13 cellular contexts compared by ENCODE assay signal in the genomic region with DNA sequence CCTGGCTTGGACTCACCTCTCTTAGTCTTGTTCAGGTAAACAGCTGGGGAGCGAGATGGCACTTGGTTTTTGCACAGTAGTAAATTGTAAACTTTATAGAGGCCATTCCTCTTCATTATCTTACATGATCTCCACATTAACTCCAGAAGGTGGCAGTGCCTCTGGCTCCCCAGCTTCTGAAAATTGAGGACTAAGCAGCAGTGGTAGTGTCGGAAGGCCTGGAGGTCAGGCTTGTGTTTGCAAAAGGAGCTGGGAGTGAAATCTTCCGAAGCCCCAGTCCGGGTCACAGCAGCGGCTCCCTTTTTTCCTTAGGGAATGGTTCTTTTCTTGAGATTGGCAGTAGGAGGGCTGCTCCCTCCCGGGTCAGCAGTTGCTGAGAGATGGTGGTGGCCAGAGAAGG.
A peak's percentile ranks its signal among the peaks of the same experiment; 100 is the strongest.
DNase-seq lines count a peak whose midpoint lies in the region; ATAC-seq, FAIRE-seq and TF ChIP-seq lines count a peak whose summit lies in the region.
"Had no signal": no experiment of that assay in that cellular context is flagged by ENCODE, and none has a peak within 500 bp of the region (broad histone marks: within the 10 kb centered on the region; RNA-seq: fewer than 3 reads in every experiment).

No MANE protein-coding gene starts in this region.

- peaks cover 54% of the 10 kb centered on the region for H3K4me1 Mint-ChIP-seq in nephron

- H3K4me3 Mint-ChIP-seq in nephron, result peak overlapping the region in 2 of 3 experiments; percentile 24 to 32

- 38 to 41% methylated on average over 6 of the region's 6 CpGs for WGBS in aorta, 2 donors

- no peak for TF ChIP-seq POLR2A in endothelial cell of umbilical vein (IDR thresholded peaks at IDR 0.05; ENCODE audit: low read depth, low read length)

- no peaks in the 10 kb centered on the region for H3K9me1 ChIP-seq in endothelial cell of umbilical vein (replicated peaks; ENCODE audit: control insufficient read depth, extremely low read depth, insufficient read depth, low read length)

- H3K4me3 ChIP-seq in left ventricle myocardium inferior (no peak overlapping the region), endothelial cell of umbilical vein (replicated peaks in 1 of 3; ENCODE audit: insufficient read depth in 1 of 3, low read depth in 1 of 3, low read length in 3 of 3) (no peak overlapping the region), aorta (ENCODE audit: low read length in 2 of 2) (no peak overlapping the region)

- no peak overlapping the region for H2AFZ ChIP-seq in endothelial cell of umbilical vein (ENCODE audit: low read depth, low read length)

- CTCF ChIA-PET in endothelial cell of umbilical vein (lab: Charles Lee), result interaction anchor here (0.6 to 0.7 kb wide), 2 partner anchors 71 to 96 kb away, joined by 3 read pairs; no protein-coding TSS in a partner anchor

- H3K27me3 ChIP-seq in left ventricle myocardium inferior (ENCODE audit: low read depth) (no peaks in the 10 kb centered on the region), endothelial cell of umbilical vein (ENCODE audit: control insufficient read depth in 2 of 2, insufficient read depth in 2 of 2, low read length in 2 of 2) (no peaks in the 10 kb centered on the region), aorta (ENCODE audit: control insufficient read depth in 1 of 2, insufficient read depth in 2 of 2, low read length in 1 of 2) (no peaks in the 10 kb centered on the region)

- DNase-seq in left ventricle myocardium inferior (no peak), cardiac septum (ENCODE audit: low spot score) (no peak), endothelial cell of umbilical vein (ENCODE audit: low read depth, low spot score) (no peak), aorta (no peak), SIG-M5 treated with dmso at 0.1 percent for 504 hours (lab: John Stamatoyannopoulos, UW; ENCODE audit: unreplicated experiment) (no peak), T-helper 1 cell (no peak)
- DNase-seq: GDM1, KG1, NCI-H2107, retina had no signal

- POLR2A ChIA-PET in endothelial cell of umbilical vein (lab: Charles Lee), result no interaction called here

- H3K36me3 Mint-ChIP-seq in nephron (ENCODE audit: low read depth), result peaks cover 55% of the 10 kb centered on the region

- H3K9me3 Mint-ChIP-seq in nephron, result no peaks in the 10 kb centered on the region

- H3K9ac ChIP-seq in endothelial cell of umbilical vein (replicated peaks; ENCODE audit: extremely low read depth, insufficient read depth, low read length), result no peak overlapping the region

- H3K27ac Mint-ChIP-seq in nephron, result peak overlapping the region; percentile 86 to 98 (median 90)

- H4K20me1 ChIP-seq in endothelial cell of umbilical vein (replicated peaks; ENCODE audit: control insufficient read depth, extremely low read depth, insufficient read depth, low read length), result peaks cover 7% of the 10 kb centered on the region

- no TSS peak for BruUV-seq in endothelial cell of umbilical vein (replicated peaks; lab: Mats Ljungman, UMichigan)

- H3K27ac ChIP-seq in left ventricle myocardium inferior (replicated peaks) (peak overlapping the region; percentile 75), endothelial cell of umbilical vein (ENCODE audit: insufficient read depth, low read depth, low read length) (no peak overlapping the region), aorta (ENCODE audit: low read depth in 1 of 2, low read length in 2 of 2) (peak overlapping the region; percentile 68 to 81)

- H3K27me3 Mint-ChIP-seq in nephron (ENCODE audit: low read depth), result no peaks in the 10 kb centered on the region

- peaks cover 85% of the 10 kb centered on the region for H3K79me2 ChIP-seq in endothelial cell of umbilical vein (ENCODE audit: control insufficient read depth, insufficient read depth, low read length)

- dilution Hi-C loops in endothelial cell of umbilical vein (cut with MboI; ENCODE audit: extremely low pct_ligation_motif_present, low sequenced_read_pairs), result no loop called here

- ATAC-seq in aorta (ENCODE audit: low FRiP score) (no peak), HG03045 (IDR thresholded peaks at IDR 0.05; ENCODE audit: unreplicated experiment) (no peak)

- H3K36me3 ChIP-seq in left ventricle myocardium inferior (no peaks in the 10 kb centered on the region), endothelial cell of umbilical vein (ENCODE audit: control insufficient read depth in 2 of 2, extremely low read depth in 1 of 2, insufficient read depth in 2 of 2, low read length in 2 of 2) (peaks cover 13 to 14% of the 10 kb centered on the region in 2 experiments), aorta (ENCODE audit: control insufficient read depth in 1 of 2, insufficient read depth in 2 of 2, low read length in 1 of 2) (no peaks in the 10 kb centered on the region)

- intact Hi-C loops in left ventricle myocardium inferior (cut with micrococcal nuclease) (no loop called here), cardiac septum (cut with DNase I) (loop anchor here (5.0 kb wide), 2 partner anchors 162 to 192 kb away; no protein-coding TSS in a partner anchor), endothelial cell of umbilical vein (cut with micrococcal nuclease) (no loop called here), aorta (cut with DNase I) (no loop called here)

- peaks cover 86% of the 10 kb centered on the region for H3K4me1 ChIP-seq in left ventricle myocardium inferior
- peaks cover 47% of the 10 kb centered on the region for H3K4me1 ChIP-seq in endothelial cell of umbilical vein (ENCODE audit: control insufficient read depth, extremely low read depth, insufficient read depth, low read length)
- H3K4me1 ChIP-seq in aorta (ENCODE audit: control insufficient read depth in 1 of 2, insufficient read depth in 2 of 2, low read length in 2 of 2), result peaks cover 12 to 13% of the 10 kb centered on the region in 2 donors

- TF ChIP-seq CTCF in left ventricle myocardium inferior (IDR thresholded peaks at IDR 0.05; ENCODE audit: borderline replicate concordance) (no peak), endothelial cell of umbilical vein (IDR thresholded peaks at IDR 0.05; ENCODE audit: extremely low read depth in 1 of 2, insufficient read depth in 1 of 2, low read depth in 1 of 2, low read length in 2 of 2) (no peak), nephron (IDR thresholded peaks at IDR 0.05; ENCODE audit: unreplicated experiment in 3 of 3) (peak in 1 of 3 experiments; percentile 25)

- H3K4me2 ChIP-seq in endothelial cell of umbilical vein (ENCODE audit: insufficient read depth, low read length), result no peak overlapping the region

- no peaks in the 10 kb centered on the region for H3K9me3 ChIP-seq in left ventricle myocardium inferior (replicated peaks)
- H3K9me3 ChIP-seq in endothelial cell of umbilical vein (replicated peaks; ENCODE audit: control insufficient read depth, insufficient read depth, low read length), result no peaks in the 10 kb centered on the region
- H3K9me3 ChIP-seq in aorta (ENCODE audit: control insufficient read depth, low read length), result no peaks in the 10 kb centered on the region

- peak; percentile 47 for FAIRE-seq in endothelial cell of umbilical vein (lab: Jason Lieb, UNC)
- FAIRE-seq: RCC 7860 had no signal

TF ChIP-seq in endothelial cell of umbilical vein, 7 proteins besides CTCF, POLR2A, EP300 and RAD21:
- TF ChIP-seq JUN (IDR thresholded peaks at IDR 0.05; ENCODE audit: borderline replicate concordance, insufficient read depth, insufficient read length, low read depth) (no peak), EZH2 (IDR thresholded peaks at IDR 0.05; ENCODE audit: borderline replicate concordance, low read depth, low read length, severe bottlenecking) (no peak), POLR2AphosphoS5 (IDR thresholded peaks at IDR 0.05; ENCODE audit: insufficient read depth, low read depth, low read length) (peak; percentile 2), MYC (IDR thresholded peaks at IDR 0.05; ENCODE audit: low read depth, low read length) (no peak), GATA2 (IDR thresholded peaks at IDR 0.05; ENCODE audit: insufficient read depth, insufficient read length, low read depth, low read length) (no peak), FOS (IDR thresholded peaks at IDR 0.05; ENCODE audit: borderline replicate concordance, insufficient read depth, low read length) (no peak)
- TF ChIP-seq, protein P1, sequence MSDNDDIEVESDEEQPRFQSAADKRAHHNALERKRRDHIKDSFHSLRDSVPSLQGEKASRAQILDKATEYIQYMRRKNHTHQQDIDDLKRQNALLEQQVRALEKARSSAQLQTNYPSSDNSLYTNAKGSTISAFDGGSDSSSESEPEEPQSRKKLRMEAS (IDR thresholded peaks at IDR 0.05; ENCODE audit: insufficient read depth, insufficient read length), result no peak
